Comparison of ENCODE assay signal across 11 cellular contexts in the genomic region with DNA sequence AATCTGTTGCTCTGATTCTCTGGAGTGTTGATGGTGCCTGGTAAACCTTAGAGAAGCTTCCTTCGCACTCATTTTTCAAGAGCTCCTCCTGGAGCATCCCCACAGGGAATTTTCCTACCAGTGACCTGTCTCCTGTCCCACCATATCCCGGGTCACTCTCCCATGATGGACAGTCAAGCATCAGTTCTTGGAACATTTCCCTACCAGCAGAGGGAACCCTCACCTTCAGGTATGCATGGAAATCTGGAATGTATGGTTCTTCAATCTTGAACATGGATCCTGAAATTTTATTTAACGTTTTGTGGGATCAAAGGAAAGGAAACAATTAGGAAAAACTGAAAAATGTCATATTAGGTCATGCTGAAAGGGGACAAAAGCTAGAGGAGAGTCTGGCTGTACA.
DNase-seq lines count a peak whose midpoint lies in the region; ATAC-seq, FAIRE-seq and TF ChIP-seq lines count a peak whose summit lies in the region.
"Had no signal": no experiment of that assay in that cellular context is flagged by ENCODE, and none has a peak within 500 bp of the region (broad histone marks: within the 10 kb centered on the region; RNA-seq: fewer than 3 reads in every experiment).

No MANE protein-coding gene starts in this region.

- FAIRE-seq in islet of Langerhans (lab: Jason Lieb, UNC) = peak; percentile 64

- no peaks in the 10 kb centered on the region for H3F3A ChIP-seq in SK-N-SH (replicated peaks; ENCODE audit: insufficient read depth)

- H3K4me2 ChIP-seq in DND-41 (ENCODE audit: insufficient read depth, low read length) (no peak overlapping the region), SK-N-SH (no peak overlapping the region)

- CTCF ChIA-PET in SK-N-SH (lab: Yijun Ruan, JAX) = interaction anchor here (0.7 to 1.1 kb wide), 3 partner anchors 10 to 75 kb away, joined by 3 read pairs; no protein-coding TSS in a partner anchor

- DNase-seq in DND-41 = no peak
- DNase-seq in HK-2 (ENCODE audit: unreplicated experiment) = peak; percentile 10
- DNase-seq in SK-N-SH = no peak
- DNase-seq in esophagus muscularis mucosa (ENCODE audit: extremely low spot score) = no peak
- DNase-seq in NCI-H1092 treated with DMSO at 0.1 percent for 48 hours (lab: John Stamatoyannopoulos, UW) = no peak
- no peak for DNase-seq in posterior cingulate gyrus
- no peak for DNase-seq in D341Med (ENCODE audit: low spot score)
- DNase-seq: activated gamma-delta T cell; effector CD4-positive, alpha-beta T cell; mesenchymal stem cell had no signal

- H3K4me1 ChIP-seq in DND-41 (ENCODE audit: insufficient read depth, low read length) (no peaks in the 10 kb centered on the region), SK-N-SH (ENCODE audit: control insufficient read depth in 1 of 2, insufficient read depth in 2 of 2, low read depth in 1 of 2, low read length in 1 of 2) (no peaks in the 10 kb centered on the region), esophagus muscularis mucosa (no peaks in the 10 kb centered on the region)

- H4K20me1 ChIP-seq in DND-41 (ENCODE audit: insufficient read depth, low read length) = no peaks in the 10 kb centered on the region
- no peaks in the 10 kb centered on the region for H4K20me1 ChIP-seq in SK-N-SH (ENCODE audit: insufficient read depth)

- H3K36me3 ChIP-seq in DND-41 (ENCODE audit: insufficient read depth, low read length) (no peaks in the 10 kb centered on the region), SK-N-SH (replicated peaks in 1 of 2; ENCODE audit: control insufficient read depth in 1 of 2, insufficient read depth in 2 of 2, low read length in 1 of 2) (no peaks in the 10 kb centered on the region), esophagus muscularis mucosa (no peaks in the 10 kb centered on the region)

- TF ChIP-seq CTCF in DND-41 (IDR thresholded peaks at IDR 0.05; ENCODE audit: borderline replicate concordance, extremely low read depth, low read length, poor library complexity, severe bottlenecking) = peak; percentile 37
- peak; percentile 37 for TF ChIP-seq CTCF in SK-N-SH (IDR thresholded peaks at IDR 0.05)
- TF ChIP-seq CTCF in esophagus muscularis mucosa (IDR thresholded peaks at IDR 0.05) = no peak

- TF ChIP-seq RAD21 in SK-N-SH (IDR thresholded peaks at IDR 0.05; ENCODE audit: low read length) = peak; percentile 54

- POLR2A ChIA-PET in SK-N-SH (lab: Yijun Ruan, JAX) = no interaction called here

- WGBS in SK-N-SH (ENCODE audit: low lambda C conversion rate) = 23% methylated on average over 3 of the region's 3 CpGs
- WGBS in esophagus muscularis mucosa = 63% methylated on average over 3 of the region's 3 CpGs

- ATAC-seq in DND-41 (ENCODE audit: insufficient read depth, low read depth) = no peak

- H3K27me3 ChIP-seq in DND-41 (ENCODE audit: insufficient read depth, low read length, poor library complexity) (no peaks in the 10 kb centered on the region), SK-N-SH (ENCODE audit: insufficient read depth) (no peaks in the 10 kb centered on the region), esophagus muscularis mucosa (no peaks in the 10 kb centered on the region)

- H3K9ac ChIP-seq in DND-41 (ENCODE audit: low read depth, low read length) (no peak overlapping the region), SK-N-SH (no peak overlapping the region)

- intact Hi-C loops in esophagus muscularis mucosa (cut with DNase I) (no loop called here), posterior cingulate gyrus (cut with DNase I) (no loop called here)

- H2AFZ ChIP-seq in DND-41 (ENCODE audit: low read depth, low read length) = no peak overlapping the region
- H2AFZ ChIP-seq in SK-N-SH (ENCODE audit: low read depth) = no peak overlapping the region

- TF ChIP-seq POLR2A in esophagus muscularis mucosa (IDR thresholded peaks at IDR 0.05; ENCODE audit: low read depth) = no peak

- H3K79me2 ChIP-seq in DND-41 (ENCODE audit: insufficient read depth, low read length) (no peaks in the 10 kb centered on the region), SK-N-SH (ENCODE audit: insufficient read depth) (no peaks in the 10 kb centered on the region)

- TF ChIP-seq EP300 in SK-N-SH (IDR thresholded peaks at IDR 0.05; ENCODE audit: borderline replicate concordance in 1 of 2, low read depth in 1 of 2, low read length in 1 of 2) (no peak), esophagus muscularis mucosa (IDR thresholded peaks at IDR 0.05) (no peak)

- H3K27ac ChIP-seq in DND-41 (ENCODE audit: low read length) (no peak overlapping the region), SK-N-SH (ENCODE audit: low read depth in 2 of 2, low read length in 1 of 2) (no peak overlapping the region), esophagus muscularis mucosa (replicated peaks in 1 of 4) (no peak overlapping the region)

- H3K9me2 ChIP-seq in SK-N-SH = no peaks in the 10 kb centered on the region

- H3K9me3 ChIP-seq in DND-41 (ENCODE audit: insufficient read depth, low read length, severe bottlenecking) (no peaks in the 10 kb centered on the region), SK-N-SH (no peaks in the 10 kb centered on the region), esophagus muscularis mucosa (no peaks in the 10 kb centered on the region)

- H3K4me3 ChIP-seq in DND-41 (ENCODE audit: low read depth in 1 of 2, low read length in 2 of 2) (no peak overlapping the region), SK-N-SH (ENCODE audit: low read depth in 2 of 2, low read length in 1 of 2) (no peak overlapping the region; a peak in 1 of 4 replicates), esophagus muscularis mucosa (no peak overlapping the region)

TF ChIP-seq in SK-N-SH, 30 proteins besides CTCF, POLR2A, EP300 and RAD21:
- no peak for TF ChIP-seq NFIC (IDR thresholded peaks at IDR 0.05; ENCODE audit: borderline replicate concordance)
- no peak for TF ChIP-seq TCF12 (IDR thresholded peaks at IDR 0.05)
- TF ChIP-seq, protein P1, sequence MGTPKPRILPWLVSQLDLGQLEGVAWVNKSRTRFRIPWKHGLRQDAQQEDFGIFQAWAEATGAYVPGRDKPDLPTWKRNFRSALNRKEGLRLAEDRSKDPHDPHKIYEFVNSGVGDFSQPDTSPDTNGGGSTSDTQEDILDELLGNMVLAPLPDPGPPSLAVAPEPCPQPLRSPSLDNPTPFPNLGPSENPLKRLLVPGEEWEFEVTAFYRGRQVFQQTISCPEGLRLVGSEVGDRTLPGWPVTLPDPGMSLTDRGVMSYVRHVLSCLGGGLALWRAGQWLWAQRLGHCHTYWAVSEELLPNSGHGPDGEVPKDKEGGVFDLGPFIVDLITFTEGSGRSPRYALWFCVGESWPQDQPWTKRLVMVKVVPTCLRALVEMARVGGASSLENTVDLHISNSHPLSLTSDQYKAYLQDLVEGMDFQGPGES (IDR thresholded peaks at IDR 0.05; ENCODE audit: low read depth, low read length) = no peak
- TF ChIP-seq, protein P2, sequence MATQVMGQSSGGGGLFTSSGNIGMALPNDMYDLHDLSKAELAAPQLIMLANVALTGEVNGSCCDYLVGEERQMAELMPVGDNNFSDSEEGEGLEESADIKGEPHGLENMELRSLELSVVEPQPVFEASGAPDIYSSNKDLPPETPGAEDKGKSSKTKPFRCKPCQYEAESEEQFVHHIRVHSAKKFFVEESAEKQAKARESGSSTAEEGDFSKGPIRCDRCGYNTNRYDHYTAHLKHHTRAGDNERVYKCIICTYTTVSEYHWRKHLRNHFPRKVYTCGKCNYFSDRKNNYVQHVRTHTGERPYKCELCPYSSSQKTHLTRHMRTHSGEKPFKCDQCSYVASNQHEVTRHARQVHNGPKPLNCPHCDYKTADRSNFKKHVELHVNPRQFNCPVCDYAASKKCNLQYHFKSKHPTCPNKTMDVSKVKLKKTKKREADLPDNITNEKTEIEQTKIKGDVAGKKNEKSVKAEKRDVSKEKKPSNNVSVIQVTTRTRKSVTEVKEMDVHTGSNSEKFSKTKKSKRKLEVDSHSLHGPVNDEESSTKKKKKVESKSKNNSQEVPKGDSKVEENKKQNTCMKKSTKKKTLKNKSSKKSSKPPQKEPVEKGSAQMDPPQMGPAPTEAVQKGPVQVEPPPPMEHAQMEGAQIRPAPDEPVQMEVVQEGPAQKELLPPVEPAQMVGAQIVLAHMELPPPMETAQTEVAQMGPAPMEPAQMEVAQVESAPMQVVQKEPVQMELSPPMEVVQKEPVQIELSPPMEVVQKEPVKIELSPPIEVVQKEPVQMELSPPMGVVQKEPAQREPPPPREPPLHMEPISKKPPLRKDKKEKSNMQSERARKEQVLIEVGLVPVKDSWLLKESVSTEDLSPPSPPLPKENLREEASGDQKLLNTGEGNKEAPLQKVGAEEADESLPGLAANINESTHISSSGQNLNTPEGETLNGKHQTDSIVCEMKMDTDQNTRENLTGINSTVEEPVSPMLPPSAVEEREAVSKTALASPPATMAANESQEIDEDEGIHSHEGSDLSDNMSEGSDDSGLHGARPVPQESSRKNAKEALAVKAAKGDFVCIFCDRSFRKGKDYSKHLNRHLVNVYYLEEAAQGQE (IDR thresholded peaks at IDR 0.05; ENCODE audit: low read depth, low read length) = no peak
- TF ChIP-seq MXI1 (IDR thresholded peaks at IDR 0.05; ENCODE audit: low read depth, low read length) = no peak

Comparison
In these comparisons a context has a peak if more than half of its experiments do, and no peak if none do; other contexts are left out.
1. CTCF ChIP-seq: peak in DND-41 (single experiment) and SK-N-SH (single experiment); none in esophagus muscularis mucosa (0 of 3).